Comparison of ENCODE assay signal across 1 cellular context in the genomic region with DNA sequence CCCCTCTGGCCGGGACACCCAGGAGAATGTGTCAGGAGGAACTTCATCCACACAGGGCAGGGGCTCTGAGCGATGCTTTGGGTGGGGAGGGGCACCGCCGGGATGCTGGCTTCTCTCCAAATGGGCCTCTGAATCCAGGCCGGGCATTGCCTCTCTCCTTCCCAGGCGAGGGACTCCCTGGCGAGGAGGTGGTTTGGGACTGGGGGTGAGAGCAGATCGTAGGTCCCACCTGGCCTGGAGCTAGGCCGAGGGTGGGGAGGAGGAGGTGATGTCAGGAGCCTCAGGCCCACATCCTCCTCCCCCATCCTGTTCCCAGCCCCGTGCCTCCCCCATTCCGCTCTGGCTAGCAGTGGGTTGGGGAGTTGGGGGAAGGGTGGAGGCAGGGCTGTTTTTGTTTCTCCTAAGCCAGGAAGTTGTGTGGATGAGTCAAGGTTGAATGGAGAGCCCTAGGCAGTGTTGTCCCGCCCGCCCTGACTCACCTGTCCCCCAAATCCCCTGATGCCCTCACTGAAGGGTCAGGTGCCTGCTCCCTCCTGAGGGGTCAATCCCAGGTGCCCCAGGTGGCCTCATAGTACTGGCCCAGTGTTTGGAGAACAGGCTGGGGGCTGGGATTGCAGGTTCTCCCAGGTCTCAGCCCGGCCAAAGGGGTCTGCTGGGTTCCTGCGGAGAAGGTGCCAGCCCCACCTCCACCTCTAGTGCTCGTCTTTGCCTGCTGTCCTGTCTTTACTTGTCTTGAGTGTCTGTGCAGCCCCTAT.
TF ChIP-seq lines count a peak whose summit lies in the region.

No MANE protein-coding gene starts in this region.

TF ChIP-seq in HepG2, 621 proteins besides CTCF, POLR2A, EP300 and RAD21 (continued from another document and continues in another):
- TF ChIP-seq, protein P1, sequence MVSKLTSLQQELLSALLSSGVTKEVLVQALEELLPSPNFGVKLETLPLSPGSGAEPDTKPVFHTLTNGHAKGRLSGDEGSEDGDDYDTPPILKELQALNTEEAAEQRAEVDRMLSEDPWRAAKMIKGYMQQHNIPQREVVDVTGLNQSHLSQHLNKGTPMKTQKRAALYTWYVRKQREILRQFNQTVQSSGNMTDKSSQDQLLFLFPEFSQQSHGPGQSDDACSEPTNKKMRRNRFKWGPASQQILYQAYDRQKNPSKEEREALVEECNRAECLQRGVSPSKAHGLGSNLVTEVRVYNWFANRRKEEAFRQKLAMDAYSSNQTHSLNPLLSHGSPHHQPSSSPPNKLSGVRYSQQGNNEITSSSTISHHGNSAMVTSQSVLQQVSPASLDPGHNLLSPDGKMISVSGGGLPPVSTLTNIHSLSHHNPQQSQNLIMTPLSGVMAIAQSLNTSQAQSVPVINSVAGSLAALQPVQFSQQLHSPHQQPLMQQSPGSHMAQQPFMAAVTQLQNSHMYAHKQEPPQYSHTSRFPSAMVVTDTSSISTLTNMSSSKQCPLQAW (CRISPR knock-in tag; IDR thresholded peaks at IDR 0.05), result peak; percentile 85
- peak; percentile 85 for TF ChIP-seq ZFX (CRISPR knock-in tag; IDR thresholded peaks at IDR 0.05; ENCODE audit: low read depth)
- no peak for TF ChIP-seq FOXM1 (CRISPR knock-in tag; IDR thresholded peaks at IDR 0.05)
- no peak; the same call in 1 of the 2 replicates for TF ChIP-seq MXD4 (CRISPR knock-in tag; IDR thresholded peaks at IDR 0.05)
- TF ChIP-seq SOX5 (CRISPR knock-in tag; IDR thresholded peaks at IDR 0.05; ENCODE audit: borderline replicate concordance), result peak; percentile 54; the same call in 1 of the 2 replicates
- no peak for TF ChIP-seq MED8 (CRISPR knock-in tag; IDR thresholded peaks at IDR 0.05; ENCODE audit: insufficient replicate concordance)
- no peak for TF ChIP-seq ZFP62 (CRISPR knock-in tag; IDR thresholded peaks at IDR 0.05)
- TF ChIP-seq MYC (CRISPR knock-in tag; IDR thresholded peaks at IDR 0.05; ENCODE audit: borderline replicate concordance), result peak; percentile 59; the same call in 1 of the 2 replicates
- TF ChIP-seq, protein P2, sequence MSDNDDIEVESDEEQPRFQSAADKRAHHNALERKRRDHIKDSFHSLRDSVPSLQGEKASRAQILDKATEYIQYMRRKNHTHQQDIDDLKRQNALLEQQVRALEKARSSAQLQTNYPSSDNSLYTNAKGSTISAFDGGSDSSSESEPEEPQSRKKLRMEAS (IDR thresholded peaks at IDR 0.05), result peak; percentile 54
- no peak for TF ChIP-seq ARHGAP35 (CRISPR knock-in tag; IDR thresholded peaks at IDR 0.05; ENCODE audit: borderline replicate concordance)
- TF ChIP-seq HHEX (CRISPR knock-in tag; IDR thresholded peaks at IDR 0.05), result no peak
- TF ChIP-seq ZBTB3 (CRISPR knock-in tag; IDR thresholded peaks at IDR 0.05; ENCODE audit: borderline replicate concordance, low read depth), result no peak
- TF ChIP-seq PRPF4 (IDR thresholded peaks at IDR 0.05; ENCODE audit: low read depth, low read length, poor library complexity, severe bottlenecking), result peak; percentile 97
- no peak for TF ChIP-seq HMGA1 (CRISPR knock-in tag; conservative IDR thresholded peaks at IDR 0.05)
- TF ChIP-seq ZNF224 (CRISPR knock-in tag; IDR thresholded peaks at IDR 0.05), result 0 out of 2 replicates have a peak, but pooled peaks have one; percentile 29
- TF ChIP-seq BORCS8-MEF2B (CRISPR knock-in tag; IDR thresholded peaks at IDR 0.05), result peak; percentile 4; the same call in 1 of the 2 replicates
- no peak for TF ChIP-seq ZBTB33 (CRISPR knock-in tag; IDR thresholded peaks at IDR 0.05)
- TF ChIP-seq RFX1 (IDR thresholded peaks at IDR 0.05), result no peak
- no peak for TF ChIP-seq MNT (IDR thresholded peaks at IDR 0.05)
- no peak for TF ChIP-seq ZNF549 (CRISPR knock-in tag; IDR thresholded peaks at IDR 0.05)
- no peak for TF ChIP-seq NONO (IDR thresholded peaks at IDR 0.05)
- no peak; the same call in 1 of the 2 replicates for TF ChIP-seq NONO (CRISPR knock-in tag; conservative IDR thresholded peaks at IDR 0.05)
- peak; percentile 48; the same call in 1 of the 2 replicates for TF ChIP-seq DMAP1 (CRISPR knock-in tag; IDR thresholded peaks at IDR 0.05)
- TF ChIP-seq RNF219 (CRISPR knock-in tag; IDR thresholded peaks at IDR 0.05), result no peak
- peak; percentile 83; the same call in 1 of the 2 replicates for TF ChIP-seq HDAC2 (CRISPR knock-in tag; IDR thresholded peaks at IDR 0.05)
- TF ChIP-seq, protein P3, sequence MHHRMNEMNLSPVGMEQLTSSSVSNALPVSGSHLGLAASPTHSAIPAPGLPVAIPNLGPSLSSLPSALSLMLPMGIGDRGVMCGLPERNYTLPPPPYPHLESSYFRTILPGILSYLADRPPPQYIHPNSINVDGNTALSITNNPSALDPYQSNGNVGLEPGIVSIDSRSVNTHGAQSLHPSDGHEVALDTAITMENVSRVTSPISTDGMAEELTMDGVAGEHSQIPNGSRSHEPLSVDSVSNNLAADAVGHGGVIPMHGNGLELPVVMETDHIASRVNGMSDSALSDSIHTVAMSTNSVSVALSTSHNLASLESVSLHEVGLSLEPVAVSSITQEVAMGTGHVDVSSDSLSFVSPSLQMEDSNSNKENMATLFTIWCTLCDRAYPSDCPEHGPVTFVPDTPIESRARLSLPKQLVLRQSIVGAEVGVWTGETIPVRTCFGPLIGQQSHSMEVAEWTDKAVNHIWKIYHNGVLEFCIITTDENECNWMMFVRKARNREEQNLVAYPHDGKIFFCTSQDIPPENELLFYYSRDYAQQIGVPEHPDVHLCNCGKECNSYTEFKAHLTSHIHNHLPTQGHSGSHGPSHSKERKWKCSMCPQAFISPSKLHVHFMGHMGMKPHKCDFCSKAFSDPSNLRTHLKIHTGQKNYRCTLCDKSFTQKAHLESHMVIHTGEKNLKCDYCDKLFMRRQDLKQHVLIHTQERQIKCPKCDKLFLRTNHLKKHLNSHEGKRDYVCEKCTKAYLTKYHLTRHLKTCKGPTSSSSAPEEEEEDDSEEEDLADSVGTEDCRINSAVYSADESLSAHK (CRISPR knock-in tag; IDR thresholded peaks at IDR 0.05; ENCODE audit: borderline replicate concordance), result no peak
- peak; percentile 17 for TF ChIP-seq RBM39 (IDR thresholded peaks at IDR 0.05; ENCODE audit: low read depth, low read length, poor library complexity, severe bottlenecking)
- TF ChIP-seq SNAPC2 (CRISPR knock-in tag; IDR thresholded peaks at IDR 0.05), result 0 out of 2 replicates have a peak, but pooled peaks have one; percentile 38
- TF ChIP-seq, protein P4, sequence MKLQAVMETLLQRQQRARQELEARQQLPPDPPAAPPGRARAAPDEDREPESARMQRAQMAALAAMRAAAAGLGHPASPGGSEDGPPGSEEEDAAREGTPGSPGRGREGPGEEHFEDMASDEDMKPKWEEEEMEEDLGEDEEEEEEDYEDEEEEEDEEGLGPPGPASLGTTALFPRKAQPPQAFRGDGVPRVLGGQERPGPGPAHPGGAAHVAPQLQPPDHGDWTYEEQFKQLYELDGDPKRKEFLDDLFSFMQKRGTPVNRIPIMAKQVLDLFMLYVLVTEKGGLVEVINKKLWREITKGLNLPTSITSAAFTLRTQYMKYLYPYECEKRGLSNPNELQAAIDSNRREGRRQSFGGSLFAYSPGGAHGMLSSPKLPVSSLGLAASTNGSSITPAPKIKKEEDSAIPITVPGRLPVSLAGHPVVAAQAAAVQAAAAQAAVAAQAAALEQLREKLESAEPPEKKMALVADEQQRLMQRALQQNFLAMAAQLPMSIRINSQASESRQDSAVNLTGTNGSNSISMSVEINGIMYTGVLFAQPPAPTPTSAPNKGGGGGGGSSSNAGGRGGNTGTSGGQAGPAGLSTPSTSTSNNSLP (IDR thresholded peaks at IDR 0.05; ENCODE audit: low read depth, low read length), result no peak
- 0 out of 2 replicates have a peak, but pooled peaks have one; percentile 30 for TF ChIP-seq ZNF280D (CRISPR knock-in tag; IDR thresholded peaks at IDR 0.05)
- no peak; the same call in 1 of the 2 replicates for TF ChIP-seq ZNF230 (CRISPR knock-in tag; IDR thresholded peaks at IDR 0.05)
- TF ChIP-seq KDM6A (CRISPR knock-in tag; IDR thresholded peaks at IDR 0.05; ENCODE audit: low read depth), result peak; percentile 55; the same call in 1 of the 2 replicates
- TF ChIP-seq NFATC3 (CRISPR knock-in tag; IDR thresholded peaks at IDR 0.05), result no peak
- TF ChIP-seq, protein P5, sequence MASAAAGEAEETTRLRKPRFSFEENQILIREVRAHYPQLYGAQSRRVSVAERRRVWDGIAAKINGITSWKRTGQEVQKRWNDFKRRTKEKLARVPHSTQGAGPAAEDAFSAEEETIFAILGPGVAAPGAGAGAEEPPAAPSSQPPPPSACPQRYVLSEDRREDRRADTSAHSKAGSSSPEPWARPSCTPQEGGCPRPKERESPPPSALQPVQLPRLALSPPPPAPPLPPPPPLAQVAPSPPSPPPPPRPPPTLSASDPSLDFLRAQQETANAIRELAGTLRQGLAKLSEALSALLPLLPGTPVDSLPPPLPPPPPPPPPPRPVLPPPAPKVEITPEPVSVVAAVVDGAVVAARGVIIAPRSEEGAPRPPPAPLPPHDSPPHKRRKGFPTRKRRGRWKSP (CRISPR knock-in tag; IDR thresholded peaks at IDR 0.05), result no peak
- no peak for TF ChIP-seq SP2 (CRISPR knock-in tag; IDR thresholded peaks at IDR 0.05)
